In genomic region chr2:174021056-174021656, GRCh38 we compare ENCODE assay signal across 1 cellular context.
TF ChIP-seq lines count a peak whose summit lies in the region.

No MANE protein-coding gene starts in this region.

TF ChIP-seq in GM12878, 131 proteins besides CTCF, POLR2A, EP300 and RAD21:
- no peak for TF ChIP-seq ATF7 (IDR thresholded peaks at IDR 0.05; ENCODE audit: low read depth)
- TF ChIP-seq SPI1 (IDR thresholded peaks at IDR 0.05; ENCODE audit: borderline replicate concordance, insufficient read depth, low read depth, low read length) = peak; percentile 40; the same call in 1 of the 2 replicates
- no peak for TF ChIP-seq MYB (IDR thresholded peaks at IDR 0.05; ENCODE audit: borderline replicate concordance, low read depth, low read length)
- no peak for TF ChIP-seq NR2F1 (conservative IDR thresholded peaks at IDR 0.05)
- no peak for TF ChIP-seq KAT2A (conservative IDR thresholded peaks at IDR 0.05; ENCODE audit: control insufficient read depth, low read depth, low read length)
- TF ChIP-seq ETV6 (conservative IDR thresholded peaks at IDR 0.05 in 1 of 2, IDR thresholded peaks at IDR 0.05 in 1 of 2; ENCODE audit: borderline replicate concordance in 1 of 2, low read depth in 1 of 2) = no peak
- TF ChIP-seq ZNF24 (IDR thresholded peaks at IDR 0.05) = no peak
- TF ChIP-seq USF1 (IDR thresholded peaks at IDR 0.05; ENCODE audit: borderline replicate concordance, extremely low read length, insufficient read depth, low read depth, low read length) = no peak
TF ChIP-seq in GM12878: peak in this region for 1.
